8 cellular contexts compared by ENCODE assay signal in the genomic region with DNA sequence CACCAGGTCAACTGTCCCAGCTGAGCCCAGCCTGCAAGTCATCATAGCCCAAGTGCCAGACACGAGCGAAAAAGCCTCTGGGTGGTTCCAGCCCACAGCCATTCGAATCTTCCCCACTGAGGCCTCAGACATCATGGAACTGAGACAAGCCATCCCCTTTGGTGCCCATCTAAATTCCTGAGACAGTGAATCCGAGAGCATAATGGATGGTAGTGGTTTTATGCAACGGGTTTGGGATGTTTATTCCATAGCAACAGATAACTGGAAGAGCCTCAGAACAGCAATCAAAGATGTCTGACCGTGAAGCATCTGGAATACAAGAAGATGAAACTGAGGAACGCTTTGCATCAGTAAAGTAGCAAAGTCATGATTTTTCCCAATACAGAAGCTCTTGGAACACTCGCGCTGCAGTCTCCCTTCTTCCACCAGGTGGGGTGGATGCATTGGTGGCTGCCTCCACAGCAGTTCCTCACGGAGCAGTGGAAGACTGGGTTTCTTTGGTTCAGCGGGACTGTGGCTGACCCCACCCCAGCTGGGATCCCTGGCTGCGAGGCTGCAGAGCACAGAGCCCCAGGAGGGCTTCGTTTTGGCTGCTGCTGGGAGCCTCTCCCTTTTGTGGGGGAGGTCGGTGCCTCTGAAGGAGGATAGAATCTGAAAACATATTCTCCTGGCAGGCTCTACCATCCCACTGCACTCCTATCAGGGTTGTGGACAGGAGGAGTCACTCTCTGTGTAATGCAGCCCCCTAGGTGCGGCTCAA. TPM values are rescaled to one million over a fixed set of nuclear protein-coding genes. Genes with fewer than 3 reads are reported as not detected.
DNase-seq lines count a peak whose midpoint lies in the region; ATAC-seq and TF ChIP-seq lines count a peak whose summit lies in the region.

No MANE protein-coding gene starts in this region.

- H3K27ac Mint-ChIP-seq in T-cell (no peak overlapping the region), MCF 10A (ENCODE audit: low read depth, unreplicated experiment) (no peak overlapping the region)

- peak; percentile 86 for TF ChIP-seq CTCF in LNCaP clone FGC (IDR thresholded peaks at IDR 0.05; ENCODE audit: control insufficient read depth, extremely low read depth, insufficient read depth)
- peak; percentile 74 for TF ChIP-seq CTCF in MCF 10A (IDR thresholded peaks at IDR 0.05; ENCODE audit: unreplicated experiment)

- peak; percentile 50 to 67 (median 56) for ATAC-seq in T-cell (replicated peaks in 1 of 4)
- no peak for ATAC-seq in HG02981 (IDR thresholded peaks at IDR 0.05; ENCODE audit: unreplicated experiment)

- no peaks in the 10 kb centered on the region for H3K36me3 Mint-ChIP-seq in T-cell
- H3K36me3 Mint-ChIP-seq in MCF 10A (ENCODE audit: insufficient read depth, unreplicated experiment): no peaks in the 10 kb centered on the region

- CTCF ChIA-PET in T-cell (lab: Charles Lee): interaction anchor here in 1 of 2 donors (0.6 to 1.0 kb wide), 2 partner anchors 50 to 89 kb away, joined by 4 to 6 read pairs; no protein-coding TSS in a partner anchor
- CTCF ChIA-PET in MCF 10A (lab: Yijun Ruan, JAX): interaction anchor here (0.5 to 3.2 kb wide), 9 partner anchors 8 to 371 kb away, joined by 3 to 50 read pairs (median 4); no protein-coding TSS in a partner anchor

- intact Hi-C loops in MCF 10A (cut with micrococcal nuclease): loop anchor here (1.0 to 5.0 kb wide), 2 partner anchors 89 to 332 kb away; no protein-coding TSS in a partner anchor

- POLR2A ChIA-PET in T-cell (lab: Charles Lee): no interaction called here
- POLR2A ChIA-PET in MCF 10A (lab: Yijun Ruan, JAX): interaction anchor here (1.0 to 2.2 kb wide), 5 partner anchors 25 to 94 kb away, joined by 3 to 10 read pairs (median 4); no protein-coding TSS in a partner anchor

- peak overlapping the region; percentile 25; the same call in 1 of the 2 replicates for H3K4me3 ChIP-seq in LNCaP clone FGC (ENCODE audit: low read depth, low read length)

- H3K4me1 Mint-ChIP-seq in T-cell (peaks cover 4 to 8% (median 7%) of the 10 kb centered on the region in 3 donors), MCF 10A (ENCODE audit: insufficient read depth, unreplicated experiment) (no peaks in the 10 kb centered on the region)

- no peaks in the 10 kb centered on the region for H3K9me3 Mint-ChIP-seq in T-cell
- H3K9me3 Mint-ChIP-seq in MCF 10A (ENCODE audit: unreplicated experiment): no peaks in the 10 kb centered on the region

- H3K4me3 Mint-ChIP-seq in T-cell (peak overlapping the region in 1 of 3 donors; percentile 7), MCF 10A (ENCODE audit: unreplicated experiment) (no peak overlapping the region)

- DNase-seq in GM03348 (ENCODE audit: low spot score): peak; percentile 87
- peak; percentile 32 for DNase-seq in LNCaP clone FGC (ENCODE audit: low read depth)
- peak in 28 of 34 experiments; percentile 2 to 44 (median 22) for DNase-seq in T-cell
- peak; percentile 73 for DNase-seq in MCF 10A (ENCODE audit: unreplicated experiment)
- DNase-seq in iris pigment epithelial cell (ENCODE audit: low read depth): peak; percentile 79
- peak; percentile 51 for DNase-seq in smooth muscle cell of the brain vasculature (ENCODE audit: low read depth, low spot score)
- no peak for DNase-seq in NK-92 (lab: John Stamatoyannopoulos, UW; ENCODE audit: unreplicated experiment)

- no TSS peak for BruUV-seq in MCF 10A (replicated peaks; lab: Mats Ljungman, UMichigan)

- peaks cover 5 to 11% of the 10 kb centered on the region in 2 donors for H3K27me3 Mint-ChIP-seq in T-cell
- no peaks in the 10 kb centered on the region for H3K27me3 Mint-ChIP-seq in MCF 10A (ENCODE audit: insufficient read depth, unreplicated experiment)

RNA-seq across cellular contexts. Expression of a gene that starts 26.4 kb away (rescaled TPM):
- total RNA-seq in T-cell (10 to 100 TPM; 21.5 to 33.7 (median 25.1) TPM), MCF 10A (2022) (27.3 and 27.4 TPM in 2 replicates)
